ENCODE assay signal across 22 cellular contexts in genomic region chr12:77560714-77561113, GRCh38.
DNase-seq lines count a peak whose midpoint lies in the region; ATAC-seq and TF ChIP-seq lines count a peak whose summit lies in the region.
"Had no signal": no experiment of that assay in that cellular context is flagged by ENCODE, and none has a peak within 500 bp of the region (broad histone marks: within the 10 kb centered on the region; RNA-seq: fewer than 3 reads in every experiment).

No MANE protein-coding gene starts in this region.

- POLR2A ChIA-PET in WTC11 (lab: Charles Lee) = no interaction called here

- intact Hi-C loops in aorta (cut with DNase I) = no loop called here

- DNase-seq in GM23338 (ENCODE audit: low spot score) = peak; percentile 17
- peak; percentile 20 for DNase-seq in WTC11 (ENCODE audit: low spot score)
- DNase-seq in islet precursor cell = peak; percentile 47
- DNase-seq in aorta = no peak
- no peak for DNase-seq in NK-92 (lab: John Stamatoyannopoulos, UW; ENCODE audit: unreplicated experiment)
- DNase-seq in NCI-H1105 (lab: John Stamatoyannopoulos, UW) = no peak
- DNase-seq: AML-193; CD4-positive, alpha-beta memory T cell; COR-L47; Kasumi-1; NCI-H1092 treated with DMSO at 0.1 percent for 48 hours; NCI-H146; NCI-H1930; NCI-H446 treated with DMSO at 0.1 percent for 48 hours; NCI-H526; NCI-H82; RPMI8226; SHP77 treated with DMSO at 0.1 percent for 48 hours had no signal

- H3K4me1 Mint-ChIP-seq in GM23338 (no peaks in the 10 kb centered on the region), WTC11 (no peaks in the 10 kb centered on the region)
- H3K4me1 Mint-ChIP-seq: CD4-positive, alpha-beta memory T cell had no signal

- H3K4me3 Mint-ChIP-seq in GM23338 (no peak overlapping the region), WTC11 (no peak overlapping the region)
- H3K4me3 Mint-ChIP-seq: CD4-positive, alpha-beta memory T cell had no signal

- H3K79me2 ChIP-seq in GM23338 (replicated peaks; ENCODE audit: insufficient read depth) = no peaks in the 10 kb centered on the region

- H3K27ac ChIP-seq in GM23338 (ENCODE audit: low read depth) (no peak overlapping the region), aorta (ENCODE audit: low read depth in 1 of 2, low read length in 2 of 2) (no peak overlapping the region)
- H3K27ac ChIP-seq: A549; BLaER1 treated with 17β-estradiol and CSF1 and Interleukin-3, amounts not matched to agents 10 nM and 100 nM had no signal

- H3K4me3 ChIP-seq in GM23338 (no peak overlapping the region), aorta (ENCODE audit: low read length in 2 of 2) (no peak overlapping the region)
- H3K4me3 ChIP-seq: A549; BLaER1 treated with 17β-estradiol and CSF1 and Interleukin-3, amounts not matched to agents 10 nM and 100 nM; K562 had no signal

- no peaks in the 10 kb centered on the region for H3K36me3 ChIP-seq in GM23338 (ENCODE audit: insufficient read depth)
- H3K36me3 ChIP-seq in aorta (ENCODE audit: control insufficient read depth in 1 of 2, insufficient read depth in 2 of 2, low read length in 1 of 2) = no peaks in the 10 kb centered on the region
- H3K36me3 ChIP-seq: BLaER1 treated with 17β-estradiol and CSF1 and Interleukin-3, amounts not matched to agents 10 nM and 100 nM had no signal

- H3K27ac Mint-ChIP-seq in GM23338 = no peak overlapping the region
- H3K27ac Mint-ChIP-seq in WTC11 = no peak overlapping the region
- H3K27ac Mint-ChIP-seq: CD4-positive, alpha-beta memory T cell had no signal

- H3K27me3 Mint-ChIP-seq in GM23338 (ENCODE audit: insufficient read depth, low read depth, poor library complexity) = no peaks in the 10 kb centered on the region
- H3K27me3 Mint-ChIP-seq in WTC11 (ENCODE audit: low read depth) = no peaks in the 10 kb centered on the region
- H3K27me3 Mint-ChIP-seq: CD4-positive, alpha-beta memory T cell had no signal

- H3K4me2 ChIP-seq in GM23338 = no peak overlapping the region
- H3K4me2 ChIP-seq: A549; BLaER1 treated with 17β-estradiol and CSF1 and Interleukin-3, amounts not matched to agents 10 nM and 100 nM had no signal

- 72 to 80% methylated on average over 6 of the region's 6 CpGs for WGBS in aorta, 2 donors

- peak; percentile 79 for ATAC-seq in GM23338
- peak; percentile 97 for ATAC-seq in WTC11
- peak; percentile 62 for ATAC-seq in aorta (ENCODE audit: low FRiP score)
- no peak for ATAC-seq in GM19328 (IDR thresholded peaks at IDR 0.05; ENCODE audit: unreplicated experiment)
- ATAC-seq: K562 had no signal

- no peaks in the 10 kb centered on the region for H4K20me1 ChIP-seq in GM23338 (replicated peaks; ENCODE audit: insufficient read depth)
- H4K20me1 ChIP-seq: BLaER1 treated with 17β-estradiol and CSF1 and Interleukin-3, amounts not matched to agents 10 nM and 100 nM had no signal

- CTCF ChIA-PET in WTC11 (lab: Charles Lee) = interaction anchor here (0.8 kb wide), 1 partner anchor 125 kb away, joined by 3 read pairs; no protein-coding TSS in a partner anchor

- no peaks in the 10 kb centered on the region for H3K9me3 ChIP-seq in aorta (ENCODE audit: control insufficient read depth, low read length)
- H3K9me3 ChIP-seq: A549 had no signal

- H3K36me3 Mint-ChIP-seq in GM23338 (ENCODE audit: low read depth) (no peaks in the 10 kb centered on the region), WTC11 (no peaks in the 10 kb centered on the region)
- H3K36me3 Mint-ChIP-seq: CD4-positive, alpha-beta memory T cell had no signal

- H3K9me3 Mint-ChIP-seq in GM23338 (no peaks in the 10 kb centered on the region), WTC11 (no peaks in the 10 kb centered on the region)

- no peaks in the 10 kb centered on the region for H3K9me2 ChIP-seq in GM23338 (ENCODE audit: insufficient read depth)

- H3K27me3 ChIP-seq in GM23338 (ENCODE audit: insufficient read depth) = no peaks in the 10 kb centered on the region
- no peaks in the 10 kb centered on the region for H3K27me3 ChIP-seq in aorta (ENCODE audit: control insufficient read depth in 1 of 2, insufficient read depth in 2 of 2, low read length in 1 of 2)
- H3K27me3 ChIP-seq: BLaER1 treated with 17β-estradiol and CSF1 and Interleukin-3, amounts not matched to agents 10 nM and 100 nM had no signal

- H3F3A ChIP-seq in GM23338 (replicated peaks; ENCODE audit: low read depth) = no peaks in the 10 kb centered on the region

- no peaks in the 10 kb centered on the region for H3K4me1 ChIP-seq in GM23338 (ENCODE audit: insufficient read depth)
- H3K4me1 ChIP-seq in aorta (ENCODE audit: control insufficient read depth in 1 of 2, insufficient read depth in 2 of 2, low read length in 2 of 2) = no peaks in the 10 kb centered on the region
- H3K4me1 ChIP-seq: A549; BLaER1 treated with 17β-estradiol and CSF1 and Interleukin-3, amounts not matched to agents 10 nM and 100 nM had no signal

- no peak overlapping the region for H2AFZ ChIP-seq in GM23338

- TF ChIP-seq CTCF in GM23338 (conservative IDR thresholded peaks at IDR 0.05; ENCODE audit: low read depth in 2 of 2) = peak in 1 of 2 experiments; percentile 14; a peak in 1 of 4 replicates
- TF ChIP-seq CTCF in WTC11 (IDR thresholded peaks at IDR 0.05) = no peak

TF ChIP-seq in GM23338, 12 proteins besides CTCF, POLR2A, EP300 and RAD21:
- no peak for TF ChIP-seq ETS1 (IDR thresholded peaks at IDR 0.05)

TF ChIP-seq in WTC11, 78 proteins besides CTCF, POLR2A, EP300 and RAD21:
- no peak for TF ChIP-seq GTF2I (CRISPR knock-in tag; conservative IDR thresholded peaks at IDR 0.05)
- no peak for TF ChIP-seq PRDM15 (CRISPR knock-in tag; IDR thresholded peaks at IDR 0.05)

Comparison
In these comparisons a context has a peak if more than half of its experiments do, and no peak if none do; other contexts are left out.
1. DNase-seq: peak in GM23338 (single experiment), WTC11 (single experiment) and islet precursor cell (single experiment); none in aorta (0 of 2), NK-92 (single experiment) and NCI-H1105 (single experiment).